Comparison of ENCODE assay signal across 8 cellular contexts in genomic region chr2:33476100-33476792, GRCh38. TPM values are rescaled to one million over a fixed set of nuclear protein-coding genes. Genes with fewer than 3 reads are reported as not detected.
DNase-seq lines count a peak whose midpoint lies in the region; ATAC-seq and TF ChIP-seq lines count a peak whose summit lies in the region.

TSS of gene RASGRP3 (plus strand) at chr2:33476649. CDS start at chr2:33515137, 38,488 bp downstream.

- H3K27ac ChIP-seq in C4-2B (peak within 1 kb of the TSS; percentile 30), epithelial cell of prostate (peak within 1 kb of the TSS; percentile 83)

- intact Hi-C loops in mucosa of descending colon (cut with DNase I, micrococcal nuclease) = no loop called here

- H3K4me3 ChIP-seq in mucosa of descending colon = peak within 1 kb of the TSS; percentile 20

- TF ChIP-seq CTCF in C4-2B (conservative IDR thresholded peaks at IDR 0.05) (no peak), mucosa of descending colon (IDR thresholded peaks at IDR 0.05) (no peak)

- no peaks in the 10 kb centered on the region for H3K9me3 ChIP-seq in mucosa of descending colon

- peak; percentile 64 for DNase-seq in NOMO-1 treated with DMSO at 0.1 percent for 48 hours (lab: John Stamatoyannopoulos, UW; ENCODE audit: unreplicated experiment)
- peak; percentile 42 for DNase-seq in activated T-cell treated with anti-CD3 and anti-CD28 coated beads for 24 hours (ENCODE audit: low read depth)
- peak; percentile 27 for DNase-seq in epithelial cell of prostate (ENCODE audit: low read depth, low spot score)
- peak; percentile 77 to 87 (median 77) for DNase-seq in mucosa of descending colon
- DNase-seq in stimulated activated CD8-positive, alpha-beta memory T cell treated with anti-CD3 and anti-CD28 coated beads, Interleukin-4, amount 100 ng/mL, for 1 hour (ENCODE audit: low read depth in 2 of 2, low spot score in 1 of 2) = peak; percentile 24 to 28

- H3K4me1 ChIP-seq in mucosa of descending colon (ENCODE audit: low read depth) = peaks cover 3% of the 10 kb centered on the region

- H3K36me3 ChIP-seq in mucosa of descending colon (ENCODE audit: low read depth) = no peaks in the 10 kb centered on the region

- ATAC-seq in GM19324 (IDR thresholded peaks at IDR 0.05; ENCODE audit: low FRiP score, unreplicated experiment) (peak; percentile 55), HG03457 (IDR thresholded peaks at IDR 0.05; ENCODE audit: unreplicated experiment) (peak; percentile 51), mucosa of descending colon (peak; percentile 75)

RNA-seq across cellular contexts. Expression of gene RASGRP3, which starts in this region (rescaled TPM):
- total RNA-seq in mucosa of descending colon = 1 to 10 TPM; 3.8 to 6.1 (median 5.4) TPM

Comparison
In these comparisons a context has a peak if more than half of its experiments do, and no peak if none do; other contexts are left out.
1. Peak in every context shown above with its lines: DNase-seq, ATAC-seq, H3K4me3 ChIP-seq and H3K27ac ChIP-seq.
2. DNase-seq: peak in every context shown above with its lines; median percentile 77 in mucosa of descending colon; 64 in NOMO-1 treated with DMSO at 0.1 percent for 48 hours; 42 in activated T-cell treated with anti-CD3 and anti-CD28 coated beads for 24 hours; 27 in epithelial cell of prostate; 26 in stimulated activated CD8-positive, alpha-beta memory T cell treated with anti-CD3 and anti-CD28 coated beads, Interleukin-4, amount 100 ng/mL, for 1 hour.